Comparison of ENCODE assay signal across 8 cellular contexts in genomic region chr17:39244600-39245570, GRCh38. TPM values are rescaled to one million over a fixed set of nuclear protein-coding genes. Genes with fewer than 3 reads are reported as not detected.
DNase-seq lines count a peak whose midpoint lies in the region; ATAC-seq and TF ChIP-seq lines count a peak whose summit lies in the region.

No MANE protein-coding gene starts in this region.

- no peak for DNase-seq in AG04449 (ENCODE audit: low read depth, low spot score)
- DNase-seq in GM19240 (ENCODE audit: insufficient read length, low spot score), result peak; percentile 68
- DNase-seq in NCI-H1694 (lab: John Stamatoyannopoulos, UW), result peak; percentile 93
- peak; percentile 76 for DNase-seq in T follicular helper cell (ENCODE audit: low read depth)
- peak; percentile 93 for DNase-seq in adipocyte (ENCODE audit: low read depth)
- peak; percentile 86 for DNase-seq in left cardiac atrium
- DNase-seq in renal cortical epithelial cell (ENCODE audit: low read depth), result peak; percentile 64

- intact Hi-C loops in left cardiac atrium (cut with DNase I), result loop anchor here in 1 of 2 donors (5.0 kb wide), 2 partner anchors 38 to 263 kb away; no protein-coding TSS in a partner anchor

- H3K4me3 ChIP-seq in AG04449 (ENCODE audit: low read depth, low read length), result no peak overlapping the region
- H3K4me3 ChIP-seq in adipocyte (ENCODE audit: low read length), result no peak overlapping the region

- ATAC-seq in left cardiac atrium, result peak; percentile 89 to 91
- no peak for ATAC-seq in GM21576 (IDR thresholded peaks at IDR 0.05; ENCODE audit: unreplicated experiment)

- no peaks in the 10 kb centered on the region for H3K9me3 ChIP-seq in adipocyte (ENCODE audit: control insufficient read depth, low read length)

- no peaks in the 10 kb centered on the region for H3K36me3 ChIP-seq in adipocyte (ENCODE audit: control insufficient read depth, insufficient read depth, low read length, severe bottlenecking)

- H3K27me3 ChIP-seq in adipocyte (replicated peaks; ENCODE audit: control insufficient read depth, insufficient read depth, low read length), result no peaks in the 10 kb centered on the region

- POLR2A ChIA-PET in AG04449 (lab: Yijun Ruan, JAX), result interaction anchor here (0.6 to 2.6 kb wide), 3 partner anchors 14 to 45 kb away, joined by 3 to 18 read pairs (median 5); partner anchors contain the start of gene RPL19

- peak; percentile 90 for TF ChIP-seq CTCF in AG04449 (IDR thresholded peaks at IDR 0.05; ENCODE audit: insufficient read depth, low read length, missing control alignments)

- peaks cover 30% of the 10 kb centered on the region for H3K4me1 ChIP-seq in adipocyte (ENCODE audit: control insufficient read depth, insufficient read depth, low read length)

- H3K9ac ChIP-seq in adipocyte (ENCODE audit: low read length), result no peak overlapping the region

- CTCF ChIA-PET in AG04449 (lab: Yijun Ruan, JAX), result interaction anchor here (0.8 to 20.3 kb wide), 53 partner anchors 10 to 687 kb away, joined by 3 to 429 read pairs (median 4); partner anchors contain the start of genes ARL5C, FBXL20, PLXDC1 and RPL19

RNA-seq across cellular contexts. Expression of gene STAC2, which starts 19.1 kb away (rescaled TPM):
- total RNA-seq in left cardiac atrium, result 1 to 10 TPM; 1.4 to 5.9 TPM
- total RNA-seq in renal cortical epithelial cell, result 44.7 TPM in 1 of 2 replicates, not detected in the other

RNA-seq across cellular contexts. Expression of gene RPL19, which starts 44.8 kb away (rescaled TPM):
- total RNA-seq in left cardiac atrium (1,000 to 10,000 TPM; 1,055 to 1,074 TPM), renal cortical epithelial cell (1,714 and 1,811 TPM in 2 replicates)

RNA-seq across cellular contexts. Expression of gene CACNB1, which starts 47.4 kb away (rescaled TPM):
- 1 to 10 TPM; 5.4 to 5.8 TPM for total RNA-seq in left cardiac atrium
- 4.3 and 5.4 TPM in 2 replicates for total RNA-seq in renal cortical epithelial cell
